23 cellular contexts compared by ENCODE assay signal in genomic region chr4:80270321-80270720, GRCh38. TPM values are rescaled to one million over a fixed set of nuclear protein-coding genes. Genes with fewer than 3 reads are reported as not detected.
"Had no signal": no experiment of that assay in that cellular context is flagged by ENCODE, and none has a peak within 500 bp of the region (broad histone marks: within the 10 kb centered on the region; RNA-seq: fewer than 3 reads in every experiment).

No MANE protein-coding gene starts in this region.

- H3K27ac ChIP-seq: cardiac muscle cell, esophagus squamous epithelium, left lung, tibial artery had no signal

- ATAC-seq: effector memory CD8-positive, alpha-beta T cell; left lung; stimulated activated naive CD8-positive, alpha-beta T cell treated with anti-CD3 and anti-CD28 coated beads, Interleukin-15, Interleukin-2, amounts not matched to agents 100 U/mL and 50 U/mL, for 24 hours; WTC11 had no signal

- H3K36me3 ChIP-seq: cardiac muscle cell, esophagus squamous epithelium, left lung, tibial artery had no signal

- H3K9me3 ChIP-seq: esophagus squamous epithelium, left lung, tibial artery had no signal

- DNase-seq: activated CD4-positive, alpha-beta memory T cell treated with anti-CD3 and anti-CD28 coated beads for 36 hours; activated CD4-positive, alpha-beta T cell treated with anti-CD3 and anti-CD28 coated beads for 4 hours; activated T-cell treated with anti-CD3 and anti-CD28 coated beads for 4 hours; amniotic stem cell; dermis blood vessel endothelial cell; effector memory CD8-positive, alpha-beta T cell; esophagus squamous epithelium; head of caudate nucleus; kidney; left lung; midbrain; retina; stimulated activated CD4-positive, alpha-beta T cell treated with anti-CD3 and anti-CD28 coated beads, Interleukin-2, amount 100 ng/mL, for 24 hours; stimulated activated naive CD8-positive, alpha-beta T cell treated with anti-CD3 and anti-CD28 coated beads, Interleukin-15, Interleukin-2, amounts not matched to agents 100 U/mL and 50 U/mL, for 24 hours; substantia nigra; tibial artery had no signal

- FAIRE-seq: frontal cortex, kidney, TTC549, urothelium cell line had no signal

- H3K4me3 ChIP-seq: cardiac muscle cell, esophagus squamous epithelium, left lung, tibial artery had no signal

RNA-seq across cellular contexts. Expression of gene FGF5, which starts 3.9 kb away (rescaled TPM):
- total RNA-seq: activated CD4-positive, alpha-beta memory T cell treated with anti-CD3 and anti-CD28 coated beads for 36 hours; activated T-helper 1 cell treated with anti-CD3 and anti-CD28 coated beads, Interleukin-12 subunit alpha, Interleukin-12 subunit beta, Interleukin-2, Interleukin-4 antibody, amounts not matched to agents 30 ng/mL and 10 ng/mL and 1 ng/mL, durations not matched to agents 14 hours and 24 hours and 36 hours; esophagus squamous epithelium; lung microvascular endothelial cell; WTC11 had no signal
